In the genomic region with DNA sequence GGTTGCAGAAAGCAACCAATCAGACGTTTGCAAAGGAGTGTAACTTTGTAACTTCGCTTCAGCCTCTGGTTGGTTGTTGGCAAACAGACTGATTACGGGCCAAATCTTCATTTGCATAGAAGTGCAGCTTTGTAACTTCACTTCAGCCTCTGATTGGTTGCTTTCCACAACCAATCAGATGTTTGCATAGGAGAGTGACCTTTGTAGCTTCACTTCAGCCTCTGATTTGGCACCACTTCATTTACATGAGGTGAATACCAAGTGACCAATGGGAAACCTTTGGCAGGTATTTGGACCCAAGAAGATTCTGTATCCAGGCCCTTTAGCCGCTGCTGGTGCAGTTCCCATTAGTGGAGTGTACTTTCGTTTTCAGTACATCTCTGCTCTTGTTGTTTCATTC, we compare ENCODE assay signal across 2 cellular contexts.
TF ChIP-seq lines count a peak whose summit lies in the region.

No MANE protein-coding gene starts in this region.

TF ChIP-seq in IMR-90, 13 proteins besides CTCF, POLR2A, EP300 and RAD21:
- no peak for TF ChIP-seq RCOR1 (IDR thresholded peaks at IDR 0.05; ENCODE audit: insufficient replicate concordance, low read length)
- TF ChIP-seq BHLHE40 (IDR thresholded peaks at IDR 0.05; ENCODE audit: low read depth, low read length), result no peak
- TF ChIP-seq FOS (IDR thresholded peaks at IDR 0.05; ENCODE audit: low read depth, low read length), result no peak
- TF ChIP-seq CHD1 (IDR thresholded peaks at IDR 0.05; ENCODE audit: low read depth, low read length), result no peak

TF ChIP-seq in K562, 482 proteins besides CTCF, POLR2A, EP300 and RAD21:
- peak; percentile 71; the same call in 1 of the 2 replicates for TF ChIP-seq FOXM1 (IDR thresholded peaks at IDR 0.05; ENCODE audit: low read depth)
- no peak for TF ChIP-seq FOXM1 (CRISPR knock-in tag; IDR thresholded peaks at IDR 0.05; ENCODE audit: low read depth)
- TF ChIP-seq, protein P1, sequence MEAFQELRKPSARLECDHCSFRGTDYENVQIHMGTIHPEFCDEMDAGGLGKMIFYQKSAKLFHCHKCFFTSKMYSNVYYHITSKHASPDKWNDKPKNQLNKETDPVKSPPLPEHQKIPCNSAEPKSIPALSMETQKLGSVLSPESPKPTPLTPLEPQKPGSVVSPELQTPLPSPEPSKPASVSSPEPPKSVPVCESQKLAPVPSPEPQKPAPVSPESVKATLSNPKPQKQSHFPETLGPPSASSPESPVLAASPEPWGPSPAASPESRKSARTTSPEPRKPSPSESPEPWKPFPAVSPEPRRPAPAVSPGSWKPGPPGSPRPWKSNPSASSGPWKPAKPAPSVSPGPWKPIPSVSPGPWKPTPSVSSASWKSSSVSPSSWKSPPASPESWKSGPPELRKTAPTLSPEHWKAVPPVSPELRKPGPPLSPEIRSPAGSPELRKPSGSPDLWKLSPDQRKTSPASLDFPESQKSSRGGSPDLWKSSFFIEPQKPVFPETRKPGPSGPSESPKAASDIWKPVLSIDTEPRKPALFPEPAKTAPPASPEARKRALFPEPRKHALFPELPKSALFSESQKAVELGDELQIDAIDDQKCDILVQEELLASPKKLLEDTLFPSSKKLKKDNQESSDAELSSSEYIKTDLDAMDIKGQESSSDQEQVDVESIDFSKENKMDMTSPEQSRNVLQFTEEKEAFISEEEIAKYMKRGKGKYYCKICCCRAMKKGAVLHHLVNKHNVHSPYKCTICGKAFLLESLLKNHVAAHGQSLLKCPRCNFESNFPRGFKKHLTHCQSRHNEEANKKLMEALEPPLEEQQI (IDR thresholded peaks at IDR 0.05), result peak; percentile 78
- TF ChIP-seq CBX1 (IDR thresholded peaks at IDR 0.05; ENCODE audit: low read depth), result no peak
- peak; percentile 42 for TF ChIP-seq RBM25 (IDR thresholded peaks at IDR 0.05; ENCODE audit: low read depth, low read length, severe bottlenecking)
- peak; percentile 52 for TF ChIP-seq ASH1L (IDR thresholded peaks at IDR 0.05; ENCODE audit: borderline replicate concordance, low read depth, partially characterized antibody)
- peak; percentile 72 for TF ChIP-seq NFYB (IDR thresholded peaks at IDR 0.05; ENCODE audit: extremely low read depth, insufficient read length)
- TF ChIP-seq KDM5B (IDR thresholded peaks at IDR 0.05; ENCODE audit: insufficient replicate concordance, low read depth, low read length), result no peak
- TF ChIP-seq CC2D1A (IDR thresholded peaks at IDR 0.05), result peak; percentile 84; the same call in 1 of the 2 replicates
- peak; percentile 41; the same call in 1 of the 2 replicates for TF ChIP-seq MYBL2 (IDR thresholded peaks at IDR 0.05; ENCODE audit: low read depth)
- no peak for TF ChIP-seq MYBL2 (CRISPR knock-in tag; IDR thresholded peaks at IDR 0.05; ENCODE audit: borderline replicate concordance)
